6 cellular contexts compared by ENCODE assay signal in genomic region chr20:42887281-42887680, GRCh38.
"Had no signal": no experiment of that assay in that cellular context is flagged by ENCODE, and none has a peak within 500 bp of the region (broad histone marks: within the 10 kb centered on the region; RNA-seq: fewer than 3 reads in every experiment).

No MANE protein-coding gene starts in this region.

- H3K4me3 ChIP-seq: K562 had no signal

- DNase-seq: IMR-90, KBM-7 had no signal

- H3K27me3 Mint-ChIP-seq: IgD-negative memory B cell had no signal

- H3K27ac Mint-ChIP-seq: IgD-negative memory B cell had no signal

- H3K4me3 Mint-ChIP-seq: IgD-negative memory B cell had no signal

- H3K36me3 Mint-ChIP-seq: IgD-negative memory B cell had no signal

- H3K27ac ChIP-seq: HL-60 had no signal

- ATAC-seq: HepG2, K562 had no signal

- H3K4me1 Mint-ChIP-seq: IgD-negative memory B cell had no signal
